In the genomic region with DNA sequence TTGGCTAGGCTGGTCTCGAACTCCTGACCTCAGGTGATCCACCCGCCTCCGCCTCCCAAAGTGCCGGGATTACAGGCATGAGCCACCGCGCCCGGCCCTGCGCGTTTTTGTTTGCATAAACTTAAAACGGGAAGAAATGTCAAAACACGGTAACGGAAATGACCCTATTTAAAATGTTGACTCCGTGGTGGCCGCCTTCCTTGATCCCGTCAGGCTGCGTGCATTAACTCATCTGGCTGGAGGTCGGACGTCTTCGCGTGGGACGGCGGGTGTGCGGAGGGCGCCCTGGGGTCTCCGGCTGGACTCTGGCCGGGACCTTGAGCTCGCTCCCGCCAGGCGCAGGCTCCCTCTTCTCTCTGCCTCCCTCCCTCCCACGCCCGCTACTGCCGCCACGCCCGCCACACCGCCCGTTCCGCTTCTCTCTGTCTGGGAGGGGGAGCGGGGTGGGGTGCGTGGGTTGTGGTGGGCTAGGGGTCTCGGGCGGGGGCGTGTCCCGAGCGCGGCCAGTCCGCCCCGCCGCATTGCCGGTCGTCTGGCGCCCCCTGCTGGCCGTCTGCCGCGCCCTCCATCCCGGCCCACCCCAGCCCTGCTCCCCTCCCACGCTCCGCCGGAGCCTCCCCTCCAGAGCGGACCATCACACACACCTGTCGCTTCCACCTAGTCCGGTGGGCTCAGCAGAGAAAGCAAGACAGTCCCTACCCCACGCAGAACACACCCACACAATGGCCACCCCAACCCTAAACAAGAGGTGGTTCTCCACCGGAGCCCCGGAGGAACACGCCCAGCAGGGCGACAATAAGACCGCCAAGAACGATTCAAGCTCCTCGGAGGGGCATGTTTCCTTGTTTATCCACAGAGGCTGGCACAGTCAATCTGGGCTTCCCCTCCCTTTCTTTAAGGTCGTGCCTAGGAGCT, we compare ENCODE assay signal across 8 cellular contexts. TPM values are rescaled to one million over a fixed set of nuclear protein-coding genes. Genes with fewer than 3 reads are reported as not detected.
DNase-seq lines count a peak whose midpoint lies in the region; ATAC-seq and TF ChIP-seq lines count a peak whose summit lies in the region.

No MANE protein-coding gene starts in this region.

- H3K27me3 ChIP-seq in DOHH2 (ENCODE audit: control insufficient read depth, low read length): peaks cover 21% of the 10 kb centered on the region

- H3K9me3 ChIP-seq in DOHH2 (ENCODE audit: control insufficient read depth, insufficient read depth, low read length): no peaks in the 10 kb centered on the region

- peak overlapping the region; percentile 74 for H3K4me3 ChIP-seq in DOHH2 (ENCODE audit: low read length)

- no peaks in the 10 kb centered on the region for H3K79me2 ChIP-seq in DOHH2 (ENCODE audit: control insufficient read depth, low read length)

- DNase-seq in NOMO-1 treated with DMSO at 0.1 percent for 48 hours (lab: John Stamatoyannopoulos, UW; ENCODE audit: unreplicated experiment): peak; percentile 68
- DNase-seq in activated T-cell treated with anti-CD3 and anti-CD28 coated beads for 4 hours: peak; percentile 73
- peak; percentile 48 for DNase-seq in myocyte (ENCODE audit: low read depth)
- DNase-seq in stimulated activated CD8-positive, alpha-beta memory T cell treated with anti-CD3 and anti-CD28 coated beads, Interleukin-7, amount 100 ng/mL, for 24 hours (ENCODE audit: low read depth): peak; percentile 71

- no peaks in the 10 kb centered on the region for H3K9me2 ChIP-seq in DOHH2 (replicated peaks; ENCODE audit: control insufficient read depth, low read length)

- H3K27ac ChIP-seq in DOHH2 (ENCODE audit: low read depth, low read length): no peak overlapping the region

- no peaks in the 10 kb centered on the region for H3F3A ChIP-seq in DOHH2 (ENCODE audit: control insufficient read depth, insufficient read depth)

- peak; percentile 85 for TF ChIP-seq CTCF in DOHH2 (IDR thresholded peaks at IDR 0.05; ENCODE audit: low read depth, low read length, poor library complexity, severe bottlenecking)

- no peaks in the 10 kb centered on the region for H4K20me1 ChIP-seq in DOHH2 (ENCODE audit: control insufficient read depth, insufficient read depth, low read depth, low read length)

- H3K4me1 ChIP-seq in DOHH2 (ENCODE audit: control insufficient read depth, low read length): peaks cover 10% of the 10 kb centered on the region

- H3K4me2 ChIP-seq in DOHH2 (ENCODE audit: low read length): peak overlapping the region; percentile 87

- ATAC-seq in HG02588 (IDR thresholded peaks at IDR 0.05; ENCODE audit: unreplicated experiment) (peak; percentile 68), esophagus mucosa (peak; percentile 77), GM18511 (IDR thresholded peaks at IDR 0.05; ENCODE audit: unreplicated experiment) (no peak)

- no peaks in the 10 kb centered on the region for H3K36me3 ChIP-seq in DOHH2 (ENCODE audit: control insufficient read depth, low read length)

RNA-seq across cellular contexts. Expression of gene CCDC42, which starts 1.2 kb away (rescaled TPM):
- not detected for total RNA-seq in esophagus mucosa
- total RNA-seq in myocyte: not detected in 2 replicates
- not detected for polyA plus RNA-seq in myocyte (2012)

RNA-seq across cellular contexts. Expression of gene SPDYE4, which starts 12.5 kb away (rescaled TPM):
- not detected for total RNA-seq in esophagus mucosa
- total RNA-seq in myocyte: not detected in 2 replicates
- not detected for polyA plus RNA-seq in myocyte (2012)

RNA-seq across cellular contexts. Expression of gene MFSD6L, which starts 53.3 kb away (rescaled TPM):
- 0.72 TPM for total RNA-seq in esophagus mucosa
- total RNA-seq in myocyte: not detected in 2 replicates
- not detected for polyA plus RNA-seq in myocyte (2012)
